In the genomic region with DNA sequence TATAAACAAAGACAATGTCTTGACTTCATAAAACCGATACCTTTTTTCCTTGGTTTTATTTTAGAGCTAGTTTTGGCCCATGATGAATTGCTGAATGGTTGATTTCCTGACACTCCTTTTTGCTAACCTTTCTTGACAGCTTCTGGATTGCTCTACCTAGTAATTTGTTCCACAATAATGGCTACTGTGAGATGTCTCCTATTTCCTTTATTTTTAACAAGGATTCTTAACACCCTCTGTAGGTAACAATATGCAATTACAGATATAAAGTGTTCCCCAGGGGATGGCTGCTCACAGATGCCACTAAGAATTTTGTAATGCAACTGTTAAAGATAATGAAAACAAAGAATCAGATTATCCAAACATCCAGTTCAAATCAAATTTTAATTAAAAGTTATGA, we compare ENCODE assay signal across 8 cellular contexts.
DNase-seq lines count a peak whose midpoint lies in the region; ATAC-seq and TF ChIP-seq lines count a peak whose summit lies in the region.

No MANE protein-coding gene starts in this region.

- ATAC-seq in activated CD8-positive, alpha-beta memory T cell treated with anti-CD3 and anti-CD28 coated beads, Interleukin-2, amount 10 ng/mL, durations not matched to agents 7 days and 5 days: peak; percentile 73
- peak; percentile 55 for ATAC-seq in HG03280 (IDR thresholded peaks at IDR 0.05; ENCODE audit: unreplicated experiment)
- ATAC-seq in HG02970 (IDR thresholded peaks at IDR 0.05; ENCODE audit: low FRiP score, unreplicated experiment): no peak
- no peak for ATAC-seq in GM19324 (IDR thresholded peaks at IDR 0.05; ENCODE audit: low FRiP score, unreplicated experiment)

- no peak overlapping the region for H3K4me3 ChIP-seq in cardiac fibroblast (replicated peaks in 1 of 2; ENCODE audit: low read depth in 2 of 2, low read length in 2 of 2)

- H3K4me1 Mint-ChIP-seq in activated CD8-positive, alpha-beta memory T cell treated with anti-CD3 and anti-CD28 coated beads, Interleukin-2, amount 10 ng/mL, durations not matched to agents 7 days and 5 days: peaks cover 3% of the 10 kb centered on the region

- peaks cover 17% of the 10 kb centered on the region for H3K27me3 Mint-ChIP-seq in activated CD8-positive, alpha-beta memory T cell treated with anti-CD3 and anti-CD28 coated beads, Interleukin-2, amount 10 ng/mL, durations not matched to agents 7 days and 5 days

- H3K36me3 Mint-ChIP-seq in activated CD8-positive, alpha-beta memory T cell treated with anti-CD3 and anti-CD28 coated beads, Interleukin-2, amount 10 ng/mL, durations not matched to agents 7 days and 5 days: no peaks in the 10 kb centered on the region

- no peak overlapping the region for H3K27ac Mint-ChIP-seq in activated CD8-positive, alpha-beta memory T cell treated with anti-CD3 and anti-CD28 coated beads, Interleukin-2, amount 10 ng/mL, durations not matched to agents 7 days and 5 days

- TF ChIP-seq CTCF in cardiac fibroblast (IDR thresholded peaks at IDR 0.05; ENCODE audit: low read depth, low read length): peak; percentile 39

- DNase-seq in activated CD8-positive, alpha-beta memory T cell treated with anti-CD3 and anti-CD28 coated beads, Interleukin-2, amount 10 ng/mL, durations not matched to agents 7 days and 5 days: no peak
- DNase-seq in activated CD8-positive, alpha-beta memory T cell treated with anti-CD3 and anti-CD28 coated beads, Interleukin-2, amount 50 U/mL, for 4 hours: no peak
- DNase-seq in NCI-H460 (ENCODE audit: extremely low read depth, low read depth) (peak; percentile 46), cardiac fibroblast (ENCODE audit: low read depth in 2 of 2) (peak; percentile 54 to 61), medulla oblongata (ENCODE audit: extremely low spot score) (peak; percentile 14)

- CTCF ChIA-PET in activated CD8-positive, alpha-beta memory T cell treated with anti-CD3 and anti-CD28 coated beads, Interleukin-2, amount 10 ng/mL, durations not matched to agents 7 days and 5 days (lab: Charles Lee): interaction anchor here (0.7 to 6.8 kb wide), 8 partner anchors 14 to 533 kb away, joined by 3 to 47 read pairs (median 4); no protein-coding TSS in a partner anchor

- H3K9me3 Mint-ChIP-seq in activated CD8-positive, alpha-beta memory T cell treated with anti-CD3 and anti-CD28 coated beads, Interleukin-2, amount 10 ng/mL, durations not matched to agents 7 days and 5 days (ENCODE audit: low read depth): no peaks in the 10 kb centered on the region

- H3K4me3 Mint-ChIP-seq in activated CD8-positive, alpha-beta memory T cell treated with anti-CD3 and anti-CD28 coated beads, Interleukin-2, amount 10 ng/mL, durations not matched to agents 7 days and 5 days: no peak overlapping the region

Comparison
In these comparisons a context has a peak if more than half of its experiments do, and no peak if none do; other contexts are left out.
1. ATAC-seq: peak in activated CD8-positive, alpha-beta memory T cell treated with anti-CD3 and anti-CD28 coated beads, Interleukin-2, amount 10 ng/mL, durations not matched to agents 7 days and 5 days (single experiment) and HG03280 (single experiment); none in HG02970 (single experiment) and GM19324 (single experiment).
2. DNase-seq: peak in NCI-H460 (single experiment), cardiac fibroblast (2 of 2) and medulla oblongata (single experiment); none in activated CD8-positive, alpha-beta memory T cell treated with anti-CD3 and anti-CD28 coated beads, Interleukin-2, amount 10 ng/mL, durations not matched to agents 7 days and 5 days (single experiment) and activated CD8-positive, alpha-beta memory T cell treated with anti-CD3 and anti-CD28 coated beads, Interleukin-2, amount 50 U/mL, for 4 hours (single experiment).